In the genomic region with DNA sequence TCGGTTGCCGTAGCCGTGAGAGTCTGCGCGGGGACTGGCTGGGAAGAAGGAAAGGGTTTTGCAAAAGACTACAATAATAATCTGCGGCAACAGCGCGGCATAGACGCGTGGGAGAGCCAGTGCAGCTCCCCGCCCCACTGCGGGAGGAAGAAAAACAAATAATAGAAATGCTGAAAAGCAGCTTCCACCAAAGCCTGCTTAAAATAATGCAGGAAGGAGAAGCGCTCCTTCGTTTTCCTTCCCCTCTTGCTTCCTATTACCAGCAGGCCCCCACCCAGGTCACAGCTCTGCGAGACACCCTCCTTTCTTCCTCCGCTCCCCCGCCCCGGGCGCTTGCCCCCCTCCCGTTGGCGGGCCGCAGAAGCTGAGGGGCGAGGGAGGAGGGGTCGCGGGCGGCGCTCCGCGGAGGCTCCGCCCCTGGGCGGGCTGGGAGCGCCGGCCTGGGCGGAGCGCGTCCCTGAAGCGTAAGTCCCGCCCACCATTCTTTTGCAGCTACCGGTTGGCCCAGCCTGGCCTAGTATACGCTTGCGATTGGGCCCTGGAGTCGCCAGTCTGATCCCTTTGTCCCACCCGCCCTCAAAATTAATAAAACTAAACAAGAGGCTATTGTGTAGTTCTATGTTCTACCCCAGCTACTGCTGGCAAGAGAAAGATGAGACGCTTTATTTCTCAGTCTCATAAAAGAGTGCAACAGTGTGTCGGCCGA, we compare ENCODE assay signal across 8 cellular contexts. TPM values are rescaled to one million over a fixed set of nuclear protein-coding genes. Genes with fewer than 3 reads are reported as not detected.
DNase-seq lines count a peak whose midpoint lies in the region; ATAC-seq and TF ChIP-seq lines count a peak whose summit lies in the region.

No MANE protein-coding gene starts in this region.

- H3K9me3 ChIP-seq in right atrium auricular region = no peaks in the 10 kb centered on the region

- no peaks in the 10 kb centered on the region for H3K9me3 Mint-ChIP-seq in T-cell

- peaks cover 10 to 15% (median 10%) of the 10 kb centered on the region in 3 donors for H3K4me1 Mint-ChIP-seq in T-cell

- no peaks in the 10 kb centered on the region for H3K4me1 ChIP-seq in right atrium auricular region
- peaks cover 1% of the 10 kb centered on the region for H3K4me1 ChIP-seq in urinary bladder (ENCODE audit: insufficient read depth)

- POLR2A ChIA-PET in T-cell (lab: Charles Lee) = no interaction called here

- H3K4me3 ChIP-seq in right atrium auricular region (peak overlapping the region; percentile 55 to 66), urinary bladder (ENCODE audit: low read depth, low read length) (peak overlapping the region; percentile 72)

- DNase-seq in GM10266 (ENCODE audit: extremely low spot score) (peak; percentile 79), NCI-H1092 treated with DMSO at 0.1 percent for 48 hours (lab: John Stamatoyannopoulos, UW) (peak; percentile 92), T-cell (peak; percentile 49 to 79 (median 69)), amniotic stem cell (lab: John Stamatoyannopoulos, UW) (peak; percentile 55), right atrium auricular region (ENCODE audit: low spot score) (peak; percentile 74), pulmonary artery endothelial cell (ENCODE audit: low read depth, low spot score) (peak; percentile 68)

- H3K27me3 Mint-ChIP-seq in T-cell = peaks cover 0 to 18% of the 10 kb centered on the region in 2 donors

- H3K36me3 Mint-ChIP-seq in T-cell = no peaks in the 10 kb centered on the region

- H3K36me3 ChIP-seq in right atrium auricular region (no peaks in the 10 kb centered on the region), urinary bladder (ENCODE audit: insufficient read depth) (no peaks in the 10 kb centered on the region)

- H3K27ac Mint-ChIP-seq in T-cell = peak overlapping the region; percentile 75 to 80

- H3K27ac ChIP-seq in right atrium auricular region = peak overlapping the region; percentile 67 to 82
- H3K27ac ChIP-seq in urinary bladder (ENCODE audit: low read depth) = peak overlapping the region; percentile 45

- under 1% methylated on average over 46 of the region's 46 CpGs for whole genome bisulfite sequencing in urinary bladder

- ATAC-seq in HG02623 (IDR thresholded peaks at IDR 0.05; ENCODE audit: unreplicated experiment) = peak; percentile 98
- ATAC-seq in T-cell (replicated peaks in 1 of 4) = peak; percentile 93 to 98 (median 94)

- H3K4me3 Mint-ChIP-seq in T-cell = peak overlapping the region; percentile 87 to 90 (median 90)

- peaks cover 0 to 5% of the 10 kb centered on the region in 2 donors for H3K27me3 ChIP-seq in right atrium auricular region

- TF ChIP-seq CTCF in GM10266 (IDR thresholded peaks at IDR 0.05; ENCODE audit: control insufficient read depth, insufficient read depth, low read depth, missing control alignments) (no peak), right atrium auricular region (IDR thresholded peaks at IDR 0.05) (no peak)

- CTCF ChIA-PET in T-cell (lab: Charles Lee) = interaction anchor here in 1 of 2 donors (2.1 kb wide), 1 partner anchor 10 kb away, joined by 4 read pairs; no protein-coding TSS in a partner anchor

RNA-seq across cellular contexts. Expression of a gene that starts 0.6 kb away (rescaled TPM):
- total RNA-seq in T-cell = 1 to 10 TPM; 2.7 to 3.9 (median 3.6) TPM
- 1 to 10 TPM; 4.6 to 6.8 TPM for total RNA-seq in right atrium auricular region
- 1.9 and 4.8 TPM in 2 replicates for total RNA-seq in pulmonary artery endothelial cell
- total RNA-seq in urinary bladder = 29.2 TPM
- polyA plus RNA-seq in urinary bladder = 8.8 TPM

Comparison
In these comparisons a context has a peak if more than half of its experiments do, and no peak if none do; other contexts are left out.
1. Peak in every context shown above with its lines: DNase-seq, ATAC-seq, H3K4me3 ChIP-seq and H3K27ac ChIP-seq.